In genomic region chr7:90211391-90212148, GRCh38 we compare ENCODE assay signal across 8 cellular contexts. TPM values are rescaled to one million over a fixed set of nuclear protein-coding genes. Genes with fewer than 3 reads are reported as not detected.
DNase-seq lines count a peak whose midpoint lies in the region; ATAC-seq and TF ChIP-seq lines count a peak whose summit lies in the region.

STEAP2 (plus strand) TSS chr7:90211740; CDS start chr7:90225083, 13,343 bp downstream.

- peak within 1 kb of the TSS; percentile 82 to 85 for H3K27ac ChIP-seq in testis

- no peaks in the 10 kb centered on the region for H3K9me3 Mint-ChIP-seq in activated T-cell treated with anti-CD3 and anti-CD28 coated beads, Interleukin-2, amount 50 U/mL, for 4 hours
- H3K9me3 Mint-ChIP-seq in natural killer cell treated with Interleukin-12 subunit alpha and Interleukin-12 subunit beta and Interleukin-15 and Interleukin-18, amount 100 ng/mL, for 72 hours, result no peaks in the 10 kb centered on the region

- H3K36me3 ChIP-seq in testis (ENCODE audit: low read depth, missing control alignments), result no peaks in the 10 kb centered on the region

- H3K4me1 ChIP-seq in testis, result no peaks in the 10 kb centered on the region

- no peaks in the 10 kb centered on the region for H3K9me3 ChIP-seq in testis

- TF ChIP-seq CTCF in AG09309 (IDR thresholded peaks at IDR 0.05; ENCODE audit: control insufficient read depth, insufficient read depth, low read depth, low read length, missing control alignments) (peak; percentile 63), fibroblast of villous mesenchyme (IDR thresholded peaks at IDR 0.05; ENCODE audit: insufficient read depth, low read depth, low read length) (peak; percentile 62), testis (IDR thresholded peaks at IDR 0.05) (peak; percentile 37 to 60 (median 51))

- H3K4me3 ChIP-seq in AG09309 (ENCODE audit: control insufficient read depth, low read depth, low read length) (peak within 1 kb of the TSS; percentile 71), fibroblast of villous mesenchyme (ENCODE audit: low read depth, low read length) (peak within 1 kb of the TSS; percentile 55), testis (peak within 1 kb of the TSS; percentile 66 to 78)

- no peak within 1 kb of the TSS for H3K27ac Mint-ChIP-seq in natural killer cell treated with Interleukin-12 subunit alpha and Interleukin-12 subunit beta and Interleukin-15 and Interleukin-18, amount 100 ng/mL, for 72 hours

- intact Hi-C loops in testis (cut with DNase I; ENCODE audit: low total_unique reads), result no loop called here

- 0% methylated on average over 19 to 66 of the region's 73 CpGs for WGBS in testis, 2 donors

- peaks cover 15% of the 10 kb centered on the region for H3K27me3 Mint-ChIP-seq in activated T-cell treated with anti-CD3 and anti-CD28 coated beads, Interleukin-2, amount 50 U/mL, for 4 hours (ENCODE audit: low read depth)
- H3K27me3 Mint-ChIP-seq in natural killer cell treated with Interleukin-12 subunit alpha and Interleukin-12 subunit beta and Interleukin-15 and Interleukin-18, amount 100 ng/mL, for 72 hours, result peaks cover 6 to 10% of the 10 kb centered on the region in 2 donors

- peak; percentile 70 for ATAC-seq in GM18520 (IDR thresholded peaks at IDR 0.05; ENCODE audit: unreplicated experiment)
- peak; percentile 63 for ATAC-seq in HG03025 (IDR thresholded peaks at IDR 0.05; ENCODE audit: low FRiP score, unreplicated experiment)
- peak; percentile 86 to 94 for ATAC-seq in activated T-cell treated with anti-CD3 and anti-CD28 coated beads, Interleukin-2, amount 50 U/mL, for 4 hours
- ATAC-seq in natural killer cell treated with Interleukin-12 subunit alpha and Interleukin-12 subunit beta and Interleukin-15 and Interleukin-18, amount 100 ng/mL, for 72 hours, result peak; percentile 81 to 91

- H3K36me3 Mint-ChIP-seq in activated T-cell treated with anti-CD3 and anti-CD28 coated beads, Interleukin-2, amount 50 U/mL, for 4 hours (ENCODE audit: insufficient read depth), result no peaks in the 10 kb centered on the region
- H3K36me3 Mint-ChIP-seq in natural killer cell treated with Interleukin-12 subunit alpha and Interleukin-12 subunit beta and Interleukin-15 and Interleukin-18, amount 100 ng/mL, for 72 hours, result no peaks in the 10 kb centered on the region

- H3K4me3 Mint-ChIP-seq in activated T-cell treated with anti-CD3 and anti-CD28 coated beads, Interleukin-2, amount 50 U/mL, for 4 hours, result no peak within 1 kb of the TSS
- peak within 1 kb of the TSS; percentile 60 for H3K4me3 Mint-ChIP-seq in natural killer cell treated with Interleukin-12 subunit alpha and Interleukin-12 subunit beta and Interleukin-15 and Interleukin-18, amount 100 ng/mL, for 72 hours

- no peak for TF ChIP-seq POLR2A in testis (IDR thresholded peaks at IDR 0.05)

- no peaks in the 10 kb centered on the region for H3K27me3 ChIP-seq in testis

- peaks cover 2% of the 10 kb centered on the region for H3K4me1 Mint-ChIP-seq in activated T-cell treated with anti-CD3 and anti-CD28 coated beads, Interleukin-2, amount 50 U/mL, for 4 hours (ENCODE audit: low read depth)
- H3K4me1 Mint-ChIP-seq in natural killer cell treated with Interleukin-12 subunit alpha and Interleukin-12 subunit beta and Interleukin-15 and Interleukin-18, amount 100 ng/mL, for 72 hours (ENCODE audit: low read depth in 2 of 2), result peaks cover 0 to 5% of the 10 kb centered on the region in 2 donors

- peak; percentile 73 for DNase-seq in AG09309 (ENCODE audit: low read depth)
- peak; percentile 79 for DNase-seq in NCI-H2171 (lab: John Stamatoyannopoulos, UW)
- DNase-seq in activated T-cell treated with anti-CD3 and anti-CD28 coated beads, Interleukin-2, amount 50 U/mL, for 4 hours, result no peak
- peak; percentile 84 for DNase-seq in fibroblast of villous mesenchyme (ENCODE audit: low read depth)
- peak; percentile 62 for DNase-seq in natural killer cell treated with Interleukin-12 subunit alpha and Interleukin-12 subunit beta and Interleukin-15 and Interleukin-18, amount 100 ng/mL, for 72 hours (ENCODE audit: low spot score)
- peak; percentile 84 for DNase-seq in testis

RNA-seq across cellular contexts. Expression of gene STEAP2, which starts in this region (rescaled TPM):
- total RNA-seq in activated T-cell treated with anti-CD3 and anti-CD28 coated beads, Interleukin-2, amount 50 U/mL, for 4 hours, result under 1 TPM in 2 of 3 donors, not detected in 1; 0.08 to 0.14 TPM
- 4.5 and 8.6 TPM in 2 replicates for total RNA-seq in fibroblast of villous mesenchyme
- total RNA-seq in natural killer cell treated with Interleukin-12 subunit alpha and Interleukin-12 subunit beta and Interleukin-15 and Interleukin-18, amount 100 ng/mL, for 72 hours, result 1 to 10 TPM; 1.8 to 3.1 TPM
- 1 to 10 TPM; 4.3 to 4.5 TPM for total RNA-seq in testis
- 1.8 TPM for polyA plus RNA-seq in testis (ENCODE audit: insufficient read depth, low read depth, low replicate concordance)

Comparison
In these comparisons a context has a peak if more than half of its experiments do, and no peak if none do; other contexts are left out.
1. Peak in ATAC-seq in activated T-cell treated with anti-CD3 and anti-CD28 coated beads, Interleukin-2, amount 50 U/mL, for 4 hours; RNA of the gene not detected or under 1 TPM.